16 cellular contexts compared by ENCODE assay signal in the genomic region with DNA sequence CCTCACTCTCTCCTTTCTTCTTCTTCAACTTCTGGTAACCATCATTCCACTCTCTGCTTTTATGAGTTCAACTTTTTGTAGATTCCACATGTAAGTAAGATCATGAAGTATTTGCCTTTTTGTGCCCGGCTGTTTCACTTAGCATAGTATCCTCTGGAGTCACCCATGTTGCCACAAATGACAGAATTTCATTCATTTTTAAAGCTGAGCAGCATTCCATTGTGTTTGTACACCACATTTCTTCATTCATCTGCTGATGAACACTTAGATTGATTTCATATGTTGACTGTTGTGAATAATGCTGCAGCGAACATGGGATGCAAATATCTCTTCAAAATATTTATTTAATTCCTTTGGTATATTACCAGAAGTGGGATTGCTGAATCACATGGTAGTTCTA.
DNase-seq lines count a peak whose midpoint lies in the region; ATAC-seq and TF ChIP-seq lines count a peak whose summit lies in the region.
"Had no signal": no experiment of that assay in that cellular context is flagged by ENCODE, and none has a peak within 500 bp of the region (broad histone marks: within the 10 kb centered on the region; RNA-seq: fewer than 3 reads in every experiment).

No MANE protein-coding gene starts in this region.

- H3K27me3 Mint-ChIP-seq in HFFc6 (ENCODE audit: insufficient read depth), result no peaks in the 10 kb centered on the region
- H3K27me3 Mint-ChIP-seq in stimulated activated naive B cell treated with anti-CD40 and anti-IgM and Interleukin-4, amounts not matched to agents 10 μg/mL and 1 μg/mL and 100 μg/mL, for 72 hours, result peaks cover 8 to 10% of the 10 kb centered on the region in 2 donors

- TF ChIP-seq CTCF in HFFc6 (IDR thresholded peaks at IDR 0.05), result no peak
- TF ChIP-seq CTCF in fibroblast of mammary gland (conservative IDR thresholded peaks at IDR 0.05; ENCODE audit: control insufficient read depth, insufficient read depth, low read depth, low read length), result no peak

- H3K36me3 Mint-ChIP-seq in HFFc6 (ENCODE audit: low read depth), result peaks cover 5% of the 10 kb centered on the region; the same call in 1 of the 2 replicates
- H3K36me3 Mint-ChIP-seq in stimulated activated naive B cell treated with anti-CD40 and anti-IgM and Interleukin-4, amounts not matched to agents 10 μg/mL and 1 μg/mL and 100 μg/mL, for 72 hours, result no peaks in the 10 kb centered on the region

- H3K4me3 ChIP-seq in fibroblast of mammary gland (ENCODE audit: control insufficient read depth, low read depth, low read length), result no peak overlapping the region
- H3K4me3 ChIP-seq: BLaER1 treated with 17β-estradiol and CSF1 and Interleukin-3, amounts not matched to agents 10 nM and 100 nM had no signal

- DNase-seq in EH (ENCODE audit: low read depth) (peak; percentile 25), HFFc6 (peak; percentile 7), fibroblast of mammary gland (ENCODE audit: low read depth) (peak; percentile 10), DMS79 (lab: John Stamatoyannopoulos, UW) (no peak), NCI-H82 treated with DMSO at 0.1 percent for 48 hours (lab: John Stamatoyannopoulos, UW; ENCODE audit: unreplicated experiment) (no peak)
- DNase-seq in stimulated activated naive B cell treated with anti-CD40 and anti-IgM and Interleukin-4, amounts not matched to agents 10 μg/mL and 1 μg/mL and 100 μg/mL, for 72 hours, result no peak
- no peak for DNase-seq in activated CD8-positive, alpha-beta memory T cell treated with anti-CD3 and anti-CD28 coated beads for 24 hours
- DNase-seq: AML-193; Calu3; CD4-positive, CD25-positive, alpha-beta regulatory T cell; DMS 273 treated with DMSO at 0.1 percent for 48 hours; GDM1; IMR-90; KBM-7 had no signal

- peaks cover 4% of the 10 kb centered on the region; the same call in 1 of the 2 replicates for H3K9me3 Mint-ChIP-seq in HFFc6
- H3K9me3 Mint-ChIP-seq in stimulated activated naive B cell treated with anti-CD40 and anti-IgM and Interleukin-4, amounts not matched to agents 10 μg/mL and 1 μg/mL and 100 μg/mL, for 72 hours, result no peaks in the 10 kb centered on the region

- peaks cover 6% of the 10 kb centered on the region for H3K4me1 Mint-ChIP-seq in HFFc6 (ENCODE audit: low read depth)
- H3K4me1 Mint-ChIP-seq in stimulated activated naive B cell treated with anti-CD40 and anti-IgM and Interleukin-4, amounts not matched to agents 10 μg/mL and 1 μg/mL and 100 μg/mL, for 72 hours, result no peaks in the 10 kb centered on the region
- H3K4me1 Mint-ChIP-seq: CD4-positive, CD25-positive, alpha-beta regulatory T cell had no signal

- no peak for ATAC-seq in stimulated activated naive B cell treated with anti-CD40 and anti-IgM and Interleukin-4, amounts not matched to agents 10 μg/mL and 1 μg/mL and 100 μg/mL, for 72 hours (replicated peaks)
- ATAC-seq: HCT116 had no signal

- H3K27ac Mint-ChIP-seq in HFFc6, result no peak overlapping the region
- peak overlapping the region; percentile 1 for H3K27ac Mint-ChIP-seq in stimulated activated naive B cell treated with anti-CD40 and anti-IgM and Interleukin-4, amounts not matched to agents 10 μg/mL and 1 μg/mL and 100 μg/mL, for 72 hours
- H3K27ac Mint-ChIP-seq: CD4-positive, CD25-positive, alpha-beta regulatory T cell had no signal

- H3K4me3 Mint-ChIP-seq in HFFc6, result no peak overlapping the region
- H3K4me3 Mint-ChIP-seq in stimulated activated naive B cell treated with anti-CD40 and anti-IgM and Interleukin-4, amounts not matched to agents 10 μg/mL and 1 μg/mL and 100 μg/mL, for 72 hours, result no peak overlapping the region
- H3K4me3 Mint-ChIP-seq: CD4-positive, CD25-positive, alpha-beta regulatory T cell had no signal

Comparison
In these comparisons a context has a peak if more than half of its experiments do, and no peak if none do; other contexts are left out.
1. DNase-seq: peak in EH (single experiment), HFFc6 (single experiment) and fibroblast of mammary gland (single experiment); none in stimulated activated naive B cell treated with anti-CD40 and anti-IgM and Interleukin-4, amounts not matched to agents 10 μg/mL and 1 μg/mL and 100 μg/mL, for 72 hours (single experiment), DMS79 (single experiment), activated CD8-positive, alpha-beta memory T cell treated with anti-CD3 and anti-CD28 coated beads for 24 hours (single experiment) and NCI-H82 treated with DMSO at 0.1 percent for 48 hours (single experiment).